8 cellular contexts compared by ENCODE assay signal in the genomic region with DNA sequence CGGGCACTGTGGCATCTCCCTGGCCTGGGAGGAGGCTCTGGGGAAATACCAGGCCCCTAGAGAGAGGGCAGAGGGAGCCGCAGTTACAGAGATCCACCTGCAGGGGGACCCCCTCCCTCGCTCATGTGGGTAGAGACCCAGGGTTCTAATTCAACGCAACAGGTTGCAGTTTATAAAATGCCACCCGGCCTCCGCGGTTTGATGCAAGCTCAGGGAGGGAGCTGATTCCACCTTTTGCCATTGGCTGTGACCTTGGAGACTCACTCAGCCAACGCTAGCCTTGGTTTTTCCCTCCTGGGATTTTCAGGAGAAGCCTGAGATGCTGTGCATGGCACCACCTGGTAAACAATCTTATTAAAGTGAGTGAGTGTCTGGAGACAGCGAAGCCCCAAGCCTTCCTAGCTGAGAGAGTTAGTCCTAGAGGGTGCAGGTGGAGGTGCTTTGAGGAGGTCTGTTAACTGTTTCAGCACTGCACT. TPM values are rescaled to one million over a fixed set of nuclear protein-coding genes. Genes with fewer than 3 reads are reported as not detected.
DNase-seq lines count a peak whose midpoint lies in the region; ATAC-seq and TF ChIP-seq lines count a peak whose summit lies in the region.

No MANE protein-coding gene starts in this region.

- no peaks in the 10 kb centered on the region for H3K36me3 Mint-ChIP-seq in CD4-positive, alpha-beta T cell (ENCODE audit: low read depth)
- H3K36me3 Mint-ChIP-seq in HFFc6 (ENCODE audit: low read depth) (no peaks in the 10 kb centered on the region), nephron progenitor cell (ENCODE audit: low read depth) (no peaks in the 10 kb centered on the region)

- peaks cover 23% of the 10 kb centered on the region for H3K27me3 Mint-ChIP-seq in CD4-positive, alpha-beta T cell
- H3K27me3 Mint-ChIP-seq in HFFc6 (ENCODE audit: insufficient read depth) (peaks cover 25% of the 10 kb centered on the region), nephron progenitor cell (ENCODE audit: low read depth, poor library complexity) (peaks cover 65% of the 10 kb centered on the region)
- H3K27me3 Mint-ChIP-seq in stimulated activated naive CD8-positive, alpha-beta T cell treated with anti-CD3 and anti-CD28 coated beads, Interleukin-15, amount 100 ng/mL, for 72 hours = peaks cover 30% of the 10 kb centered on the region

- peaks cover 8% of the 10 kb centered on the region for H3K27me3 ChIP-seq in CD4-positive, alpha-beta T cell (ENCODE audit: control insufficient read depth, insufficient read depth, low read length)

- peak; percentile 44 to 73 (median 58) for DNase-seq in CD4-positive, alpha-beta T cell
- DNase-seq in HFFc6 = no peak
- DNase-seq in OCI-M1 (lab: John Stamatoyannopoulos, UW) = peak; percentile 80
- peak; percentile 59 for DNase-seq in activated T-cell treated with anti-CD3 and anti-CD28 coated beads for 4 hours
- peak; percentile 10 for DNase-seq in fibroblast of gingiva (ENCODE audit: low read depth)
- DNase-seq in nephron progenitor cell = peak; percentile 87
- DNase-seq in stimulated activated naive CD8-positive, alpha-beta T cell treated with anti-CD3 and anti-CD28 coated beads, Interleukin-15, amount 100 ng/mL, for 72 hours = peak; percentile 66 to 67

- no peak overlapping the region for H3K27ac Mint-ChIP-seq in CD4-positive, alpha-beta T cell
- no peak overlapping the region for H3K27ac Mint-ChIP-seq in HFFc6
- no peak overlapping the region for H3K27ac Mint-ChIP-seq in nephron progenitor cell
- H3K27ac Mint-ChIP-seq in stimulated activated naive CD8-positive, alpha-beta T cell treated with anti-CD3 and anti-CD28 coated beads, Interleukin-15, amount 100 ng/mL, for 72 hours = no peak overlapping the region

- H3K27ac ChIP-seq in CD4-positive, alpha-beta T cell (ENCODE audit: low read depth, low read length) = no peak overlapping the region

- no peaks in the 10 kb centered on the region for H3K4me1 Mint-ChIP-seq in CD4-positive, alpha-beta T cell (ENCODE audit: low read depth)
- H3K4me1 Mint-ChIP-seq in HFFc6 (ENCODE audit: low read depth) (peaks cover 38% of the 10 kb centered on the region), nephron progenitor cell (peaks cover 31% of the 10 kb centered on the region)
- peaks cover 4% of the 10 kb centered on the region for H3K4me1 Mint-ChIP-seq in stimulated activated naive CD8-positive, alpha-beta T cell treated with anti-CD3 and anti-CD28 coated beads, Interleukin-15, amount 100 ng/mL, for 72 hours

- POLR2A ChIA-PET in CD4-positive, alpha-beta T cell (lab: Charles Lee) = interaction anchor here (1.3 kb wide), 1 partner anchor 74 kb away, joined by 9 read pairs; no protein-coding TSS in a partner anchor

- peak; percentile 98 for TF ChIP-seq CTCF in CD4-positive, alpha-beta T cell (IDR thresholded peaks at IDR 0.05)
- TF ChIP-seq CTCF in HFFc6 (IDR thresholded peaks at IDR 0.05) (peak; percentile 95), nephron progenitor cell (IDR thresholded peaks at IDR 0.05) (peak; percentile 92)

- no peaks in the 10 kb centered on the region for H3K9me3 Mint-ChIP-seq in CD4-positive, alpha-beta T cell
- H3K9me3 Mint-ChIP-seq in HFFc6 = no peaks in the 10 kb centered on the region
- no peaks in the 10 kb centered on the region for H3K9me3 Mint-ChIP-seq in nephron progenitor cell
- no peaks in the 10 kb centered on the region for H3K9me3 Mint-ChIP-seq in stimulated activated naive CD8-positive, alpha-beta T cell treated with anti-CD3 and anti-CD28 coated beads, Interleukin-15, amount 100 ng/mL, for 72 hours

- no peaks in the 10 kb centered on the region for H3K9me3 ChIP-seq in CD4-positive, alpha-beta T cell (ENCODE audit: control insufficient read depth, low read length)

- H3K4me3 Mint-ChIP-seq in CD4-positive, alpha-beta T cell = no peak overlapping the region
- H3K4me3 Mint-ChIP-seq in HFFc6 (no peak overlapping the region), nephron progenitor cell (no peak overlapping the region)
- H3K4me3 Mint-ChIP-seq in stimulated activated naive CD8-positive, alpha-beta T cell treated with anti-CD3 and anti-CD28 coated beads, Interleukin-15, amount 100 ng/mL, for 72 hours = no peak overlapping the region

- CTCF ChIA-PET in CD4-positive, alpha-beta T cell (lab: Charles Lee) = interaction anchor here (1.8 to 5.0 kb wide), 4 partner anchors 9 to 126 kb away, joined by 10 to 56 read pairs (median 14); no protein-coding TSS in a partner anchor

- peak; percentile 89 for ATAC-seq in CD4-positive, alpha-beta T cell (ENCODE audit: poor library complexity)
- peak; percentile 91 for ATAC-seq in stimulated activated naive CD8-positive, alpha-beta T cell treated with anti-CD3 and anti-CD28 coated beads, Interleukin-15, amount 100 ng/mL, for 72 hours
- ATAC-seq in GM21529 (IDR thresholded peaks at IDR 0.05; ENCODE audit: unreplicated experiment) = no peak

- intact Hi-C loops in CD4-positive, alpha-beta T cell (cut with DNase I, micrococcal nuclease) = loop anchor here (1.0 to 5.0 kb wide), 5 partner anchors 74 to 228 kb away; no protein-coding TSS in a partner anchor

RNA-seq across cellular contexts. Expression of a gene that starts 12.1 kb away (rescaled TPM):
- total RNA-seq in CD4-positive, alpha-beta T cell = not detected
- not detected for total RNA-seq in HFFc6 (2021; fragmentation: NEBNext Ultra II Directional; extraction: Animal tissue kit (Norgen Biotek cat#: 25700))

RNA-seq across cellular contexts. Expression of a gene that starts 25.9 kb away (rescaled TPM):
- total RNA-seq in CD4-positive, alpha-beta T cell = 100 to 1,000 TPM; 140 to 142 TPM
- total RNA-seq in HFFc6 (2021; fragmentation: NEBNext Ultra II Directional; extraction: Animal tissue kit (Norgen Biotek cat#: 25700)) = 10 to 100 TPM; 71.5 to 91.1 (median 84.5) TPM
